ENCODE assay signal across 1 cellular context in genomic region chr4:3075652-3075981, GRCh38.
TF ChIP-seq lines count a peak whose summit lies in the region.

No MANE protein-coding gene starts in this region.

TF ChIP-seq in HCT116, 20 proteins besides CTCF, POLR2A, EP300 and RAD21 (continued from another document):
- TF ChIP-seq SP1 (IDR thresholded peaks at IDR 0.05; ENCODE audit: low read depth) (no peak), EZH2phosphoT487 (IDR thresholded peaks at IDR 0.05; ENCODE audit: borderline replicate concordance) (no peak), EGR1 (IDR thresholded peaks at IDR 0.05; ENCODE audit: low read depth) (no peak), EZH2 (IDR thresholded peaks at IDR 0.05) (no peak)
TF ChIP-seq in HCT116: peak in this region for 0.
